ENCODE assay signal across 22 cellular contexts in the genomic region with DNA sequence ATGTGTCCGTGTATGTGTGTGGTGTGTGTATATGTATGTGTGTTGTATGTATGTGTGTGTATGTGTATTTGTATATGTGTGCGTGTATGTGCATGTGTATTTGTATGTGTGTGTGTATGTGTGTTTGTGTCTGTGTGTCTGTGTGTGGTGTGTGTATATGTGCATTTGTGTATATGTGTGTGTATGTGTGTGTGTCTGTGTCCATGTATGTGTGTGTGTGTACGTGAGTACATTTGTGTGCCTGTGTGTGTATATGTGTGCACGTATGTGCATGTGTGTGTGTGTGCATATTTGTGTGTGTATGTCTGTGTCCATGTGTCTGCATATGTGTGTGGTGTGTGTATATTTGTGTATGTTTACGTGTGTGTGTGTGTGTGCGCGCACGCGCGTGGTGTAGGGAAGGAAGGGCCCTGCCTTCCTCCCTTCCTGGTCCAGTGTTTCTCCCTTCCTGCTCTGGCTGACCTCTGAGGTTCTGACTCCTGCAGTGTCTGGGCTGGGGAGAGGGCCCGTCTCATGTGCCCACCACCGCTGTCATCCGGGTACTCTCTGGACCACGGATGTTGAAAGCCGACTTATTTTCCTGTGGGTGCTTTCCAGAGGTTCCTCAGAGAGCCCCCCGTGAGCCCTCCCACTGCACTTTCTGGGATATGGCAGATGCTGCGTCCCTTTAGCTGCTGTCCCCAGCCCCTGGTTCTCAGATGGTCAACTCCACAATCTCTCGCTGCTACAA.
DNase-seq lines count a peak whose midpoint lies in the region; ATAC-seq and TF ChIP-seq lines count a peak whose summit lies in the region.
"Had no signal": no experiment of that assay in that cellular context is flagged by ENCODE, and none has a peak within 500 bp of the region (broad histone marks: within the 10 kb centered on the region; RNA-seq: fewer than 3 reads in every experiment).

No MANE protein-coding gene starts in this region.

- intact Hi-C loops in left ventricle myocardium superior (cut with micrococcal nuclease), result no loop called here
- intact Hi-C loops in heart right ventricle (cut with DNase I), result no loop called here
- intact Hi-C loops in PC-9 (cut with micrococcal nuclease; ENCODE audit: unreplicated experiment), result no loop called here

- ATAC-seq in left ventricle myocardium superior, result no peak
- no peak for ATAC-seq in heart right ventricle
- ATAC-seq: Right ventricle myocardium inferior had no signal

- no peaks in the 10 kb centered on the region for H3K79me2 ChIP-seq in PC-9 (ENCODE audit: low read depth)

- H3K4me2 ChIP-seq in neuronal stem cell (ENCODE audit: insufficient read depth, low read length, poor library complexity, severe bottlenecking) (no peak overlapping the region), PC-9 (no peak overlapping the region)

- H3K4ac ChIP-seq in neuronal stem cell (ENCODE audit: low read length), result no peak overlapping the region

- H3K9ac ChIP-seq in neuronal stem cell (ENCODE audit: low read depth, low read length, poor library complexity), result peak overlapping the region; percentile 66

- no peak overlapping the region for H3K18ac ChIP-seq in neuronal stem cell (ENCODE audit: low read length)

- no peaks in the 10 kb centered on the region for H3K79me1 ChIP-seq in neuronal stem cell (ENCODE audit: low read depth, low read length)

- no peak overlapping the region for H2BK120ac ChIP-seq in neuronal stem cell (ENCODE audit: low read depth, low read length)

- H2BK15ac ChIP-seq in neuronal stem cell (ENCODE audit: low read length), result no peak overlapping the region

- POLR2A ChIA-PET in PC-9 (lab: Charles Lee; ENCODE audit: unreplicated experiment), result no interaction called here

- no peaks in the 10 kb centered on the region for H3K9me2 ChIP-seq in PC-9 (ENCODE audit: insufficient read depth)

- H3K14ac ChIP-seq in neuronal stem cell (ENCODE audit: low read length), result peak overlapping the region; percentile 3

- no peak overlapping the region for H2BK12ac ChIP-seq in neuronal stem cell (ENCODE audit: low read length)

- H2AK5ac ChIP-seq in neuronal stem cell (ENCODE audit: low read depth, low read length), result no peak overlapping the region

- DNase-seq in left ventricle myocardium superior (peak; percentile 18), heart right ventricle (no peak), ecto neural progenitor cell (ENCODE audit: low spot score) (peak; percentile 42), neuronal stem cell (ENCODE audit: low spot score) (no peak), PC-9 (no peak), NCI-H510A (lab: John Stamatoyannopoulos, UW) (no peak), epidermal melanocyte (ENCODE audit: insufficient read length, low spot score) (no peak)
- DNase-seq in central memory CD4-positive, alpha-beta T cell, result no peak
- DNase-seq: 8988T; Calu3; CD8-positive, alpha-beta memory T cell; DMS153; NCI-H1694; NCI-H2081; NCI-H2171; NCI-H345; NCI-H524 treated with DMSO at 0.1 percent for 48 hours; OCI-M1 had no signal

- TF ChIP-seq CTCF in heart right ventricle (IDR thresholded peaks at IDR 0.05), result no peak
- no peak for TF ChIP-seq CTCF in PC-9 (conservative IDR thresholded peaks at IDR 0.05)

- H3K4me3 ChIP-seq in heart right ventricle (no peak overlapping the region), neuronal stem cell (ENCODE audit: low read length in 2 of 2) (no peak overlapping the region), PC-9 (no peak overlapping the region)
- H3K4me3 ChIP-seq: SJSA1 had no signal

- H4K91ac ChIP-seq in neuronal stem cell (ENCODE audit: low read depth, low read length, poor library complexity), result no peak overlapping the region

- H3K27ac ChIP-seq in heart right ventricle, result no peak overlapping the region
- no peak overlapping the region for H3K27ac ChIP-seq in neuronal stem cell (replicated peaks; ENCODE audit: low read length)
- no peak overlapping the region for H3K27ac ChIP-seq in PC-9
- H3K27ac ChIP-seq: C4-2B, HL-60, SJSA1 had no signal

- H3K23ac ChIP-seq in neuronal stem cell (ENCODE audit: low read depth, low read length, poor library complexity), result no peak overlapping the region

- H3K9me3 ChIP-seq in heart right ventricle (peaks cover 0 to 14% (median 4%) of the 10 kb centered on the region in 11 donors), neuronal stem cell (replicated peaks in 1 of 2; ENCODE audit: control insufficient read depth in 2 of 2, insufficient read depth in 1 of 2, low read depth in 1 of 2, low read length in 2 of 2) (peaks cover 0 to 4% of the 10 kb centered on the region in 2 donors), PC-9 (ENCODE audit: insufficient read depth, low read depth) (peaks cover 13% of the 10 kb centered on the region; the same call in 1 of the 2 replicates)

- CTCF ChIA-PET in PC-9 (lab: Charles Lee), result no interaction called here

- no peak overlapping the region for H2BK5ac ChIP-seq in neuronal stem cell (ENCODE audit: low read length)

- H2AFZ ChIP-seq in neuronal stem cell (ENCODE audit: low read length) (no peak overlapping the region), PC-9 (no peak overlapping the region)

- no peaks in the 10 kb centered on the region for H3K27me3 ChIP-seq in heart right ventricle
- H3K27me3 ChIP-seq in neuronal stem cell (ENCODE audit: control insufficient read depth in 3 of 3, insufficient read depth in 3 of 3, low read depth in 1 of 3, low read length in 3 of 3), result no peaks in the 10 kb centered on the region
- no peaks in the 10 kb centered on the region for H3K27me3 ChIP-seq in PC-9 (ENCODE audit: insufficient read depth, low read depth)
- H3K27me3 ChIP-seq: SJSA1 had no signal

- WGBS in heart right ventricle, 2 donors, result 75 to 86% methylated on average over 18 of the region's 18 CpGs
- WGBS in neuronal stem cell (ENCODE audit: extremely low coverage in 2 of 2, insufficient read length in 2 of 2, insufficient replicate concordance in 1 of 2), 2 donors, result 88% methylated on average over 1 of the region's 18 CpGs; no CpG with 5 or more reads in 1 of the 2 donors

- BruUV-seq in PC-9 (replicated peaks; lab: Mats Ljungman, UMichigan), result no TSS peak

- H3K4me1 ChIP-seq in heart right ventricle, result peaks cover 0 to 22% (median 0%) of the 10 kb centered on the region in 9 donors
- no peaks in the 10 kb centered on the region for H3K4me1 ChIP-seq in neuronal stem cell (ENCODE audit: control insufficient read depth in 2 of 2, insufficient read depth in 1 of 2, low read depth in 1 of 2, low read length in 2 of 2)
- H3K4me1 ChIP-seq in PC-9 (replicated peaks; ENCODE audit: insufficient read depth), result no peaks in the 10 kb centered on the region

- H4K20me1 ChIP-seq in PC-9 (ENCODE audit: insufficient read depth), result no peaks in the 10 kb centered on the region

- H3F3A ChIP-seq in PC-9 (ENCODE audit: insufficient read depth, low read depth), result peaks cover 8% of the 10 kb centered on the region; the same call in 1 of the 2 replicates

- H4K8ac ChIP-seq in neuronal stem cell (ENCODE audit: low read depth, low read length), result no peak overlapping the region

- peaks cover 0 to 88% (median 21%) of the 10 kb centered on the region in 9 donors for H3K36me3 ChIP-seq in heart right ventricle
- H3K36me3 ChIP-seq in neuronal stem cell (replicated peaks in 1 of 2; ENCODE audit: control insufficient read depth in 2 of 2, insufficient read depth in 2 of 2, low read length in 2 of 2), result no peaks in the 10 kb centered on the region
- 0 out of 2 replicates have a peak, but pooled peaks cover 5% of the 10 kb centered on the region for H3K36me3 ChIP-seq in PC-9 (ENCODE audit: low read depth)

Comparison
In these comparisons a context has a peak if more than half of its experiments do, and no peak if none do; other contexts are left out.
1. DNase-seq: peak in left ventricle myocardium superior (single experiment) and ecto neural progenitor cell (single experiment); none in heart right ventricle (0 of 2), neuronal stem cell (single experiment), PC-9 (0 of 2), central memory CD4-positive, alpha-beta T cell (single experiment), NCI-H510A (single experiment) and epidermal melanocyte (single experiment).